1 cellular context compared by ENCODE assay signal in genomic region chr9:129080608-129081387, GRCh38.
TF ChIP-seq lines count a peak whose summit lies in the region.

TSS of gene DOLPP1 (plus strand) at chr9:129081111. CDS start at chr9:129081132, 21 bp downstream.

TF ChIP-seq in K562, 482 proteins besides CTCF, POLR2A, EP300 and RAD21 (continued from another document and continues in another):
- TF ChIP-seq MYC (IDR thresholded peaks at IDR 0.05; ENCODE audit: low read depth, low read length) (peak; percentile 75), MYC (CRISPR knock-in tag; IDR thresholded peaks at IDR 0.05; ENCODE audit: borderline replicate concordance, low read depth) (no peak), CREM (IDR thresholded peaks at IDR 0.05; ENCODE audit: low read depth) (peak; percentile 84), SMAD3 (CRISPR knock-in tag; conservative IDR thresholded peaks at IDR 0.05) (peak; percentile 41; the same call in 1 of the 2 replicates), SAP30 (IDR thresholded peaks at IDR 0.05; ENCODE audit: borderline replicate concordance, insufficient read depth, low read depth, low read length, poor library complexity, severe bottlenecking) (peak; percentile 86), C11orf30 (IDR thresholded peaks at IDR 0.05; ENCODE audit: low read depth) (peak; percentile 99), ZNF583 (CRISPR knock-in tag; IDR thresholded peaks at IDR 0.05) (peak; percentile 72; the same call in 1 of the 2 replicates), ZNF644 (tag; IDR thresholded peaks at IDR 0.05; ENCODE audit: low read depth) (peak; percentile 98), SMAD4 (CRISPR knock-in tag; conservative IDR thresholded peaks at IDR 0.05) (peak; percentile 92), HLTF (IDR thresholded peaks at IDR 0.05) (no peak), MTA1 (IDR thresholded peaks at IDR 0.05; ENCODE audit: borderline replicate concordance) (peak; percentile 29; the same call in 1 of the 2 replicates), SRF (CRISPR knock-in tag; IDR thresholded peaks at IDR 0.05) (peak; percentile 11 to 35; a peak in 1 of 4 replicates), PKNOX1 (IDR thresholded peaks at IDR 0.05) (peak; percentile 51; the same call in 1 of the 2 replicates), PHF20 (IDR thresholded peaks at IDR 0.05; ENCODE audit: partially characterized antibody) (peak; percentile 90), ELF4 (CRISPR knock-in tag; IDR thresholded peaks at IDR 0.05) (peak; percentile 80; the same call in 1 of the 2 replicates), LEF1 (IDR thresholded peaks at IDR 0.05) (peak; percentile 92), CREB3 (tag; conservative IDR thresholded peaks at IDR 0.05; ENCODE audit: low read depth) (peak; percentile 95), POLR2G (IDR thresholded peaks at IDR 0.05; ENCODE audit: low read depth, low read length) (peak; percentile 98), FOXO4 (CRISPR knock-in tag; IDR thresholded peaks at IDR 0.05) (peak; percentile 92), MECOM (CRISPR knock-in tag; IDR thresholded peaks at IDR 0.05) (peak; percentile 76), ZNF780A (CRISPR knock-in tag; IDR thresholded peaks at IDR 0.05) (no peak), MYBL2 (IDR thresholded peaks at IDR 0.05; ENCODE audit: low read depth) (no peak), MYBL2 (CRISPR knock-in tag; IDR thresholded peaks at IDR 0.05; ENCODE audit: borderline replicate concordance) (no peak), CREB1 (IDR thresholded peaks at IDR 0.05) (peak; percentile 84), CREB1 (CRISPR knock-in tag; IDR thresholded peaks at IDR 0.05) (peak; percentile 92), DPF2 (IDR thresholded peaks at IDR 0.05) (no peak), MEF2D (tag; conservative IDR thresholded peaks at IDR 0.05; ENCODE audit: low read depth) (peak; percentile 67; the same call in 1 of the 2 replicates), MNT (conservative IDR thresholded peaks at IDR 0.05) (peak; percentile 80 to 93), HDAC8 (tag; IDR thresholded peaks at IDR 0.05) (peak; percentile 76; the same call in 1 of the 2 replicates), TCF15 (CRISPR knock-in tag; IDR thresholded peaks at IDR 0.05) (peak; percentile 59; the same call in 1 of the 2 replicates), ARID4B (CRISPR knock-in tag; IDR thresholded peaks at IDR 0.05) (peak; percentile 90), PHF8 (IDR thresholded peaks at IDR 0.05; ENCODE audit: borderline replicate concordance, low read length) (peak; percentile 88; the same call in 1 of the 2 replicates), DNMT1 (IDR thresholded peaks at IDR 0.05) (no peak; the same call in 1 of the 2 replicates), MIER1 (IDR thresholded peaks at IDR 0.05; ENCODE audit: low read depth) (no peak), FOXK1 (CRISPR knock-in tag; IDR thresholded peaks at IDR 0.05; ENCODE audit: borderline replicate concordance) (no peak), THAP7 (CRISPR knock-in tag; IDR thresholded peaks at IDR 0.05) (no peak), ZC3H11A (IDR thresholded peaks at IDR 0.05; ENCODE audit: low read depth, low read length) (no peak), CXXC5 (CRISPR knock-in tag; IDR thresholded peaks at IDR 0.05) (peak; percentile 84), ZNF347 (CRISPR knock-in tag; IDR thresholded peaks at IDR 0.05; ENCODE audit: low read depth) (peak; percentile 80; the same call in 1 of the 2 replicates), KLF16 (IDR thresholded peaks at IDR 0.05) (no peak), TBL1XR1 (IDR thresholded peaks at IDR 0.05; ENCODE audit: low read length in 2 of 2) (no peak), MAX (CRISPR knock-in tag; IDR thresholded peaks at IDR 0.05) (peak; percentile 65; the same call in 1 of the 2 replicates), TCF7L2 (IDR thresholded peaks at IDR 0.05; ENCODE audit: low read depth, low read length) (no peak), HDAC1 (IDR thresholded peaks at IDR 0.05) (peak in 1 of 2 experiments; percentile 92; a peak in 2 of 4 replicates), ZFX (CRISPR knock-in tag; IDR thresholded peaks at IDR 0.05) (peak; percentile 64), TAF1 (IDR thresholded peaks at IDR 0.05; ENCODE audit: control insufficient read depth, extremely low read depth, insufficient read depth, low read length, severe bottlenecking) (peak; percentile 83), EGR1 (conservative IDR thresholded peaks at IDR 0.05) (peak; percentile 66), GABPB1 (CRISPR knock-in tag; IDR thresholded peaks at IDR 0.05) (no peak; the same call in 1 of the 2 replicates), CCNT2 (IDR thresholded peaks at IDR 0.05; ENCODE audit: borderline replicate concordance, extremely low read depth, insufficient read length, low read depth, low read length) (peak; percentile 23), ATF3 (IDR thresholded peaks at IDR 0.05) (no peak), ATF3 (CRISPR knock-in tag; conservative IDR thresholded peaks at IDR 0.05) (no peak), PCBP1 (IDR thresholded peaks at IDR 0.05; ENCODE audit: low read depth, low read length, poor library complexity, severe bottlenecking) (peak; percentile 44), CEBPZ (IDR thresholded peaks at IDR 0.05; ENCODE audit: borderline replicate concordance, low read depth, low read length) (peak; percentile 85), ZNF76 (CRISPR knock-in tag; IDR thresholded peaks at IDR 0.05; ENCODE audit: borderline replicate concordance) (0 out of 2 replicates have a peak, but pooled peaks have one; percentile 82), ATF7 (IDR thresholded peaks at IDR 0.05) (no peak), HMGN3 (IDR thresholded peaks at IDR 0.05; ENCODE audit: borderline replicate concordance, extremely low read depth, insufficient read length, low read depth, low read length) (peak; percentile 59)
